26 cellular contexts compared by ENCODE assay signal in the genomic region with DNA sequence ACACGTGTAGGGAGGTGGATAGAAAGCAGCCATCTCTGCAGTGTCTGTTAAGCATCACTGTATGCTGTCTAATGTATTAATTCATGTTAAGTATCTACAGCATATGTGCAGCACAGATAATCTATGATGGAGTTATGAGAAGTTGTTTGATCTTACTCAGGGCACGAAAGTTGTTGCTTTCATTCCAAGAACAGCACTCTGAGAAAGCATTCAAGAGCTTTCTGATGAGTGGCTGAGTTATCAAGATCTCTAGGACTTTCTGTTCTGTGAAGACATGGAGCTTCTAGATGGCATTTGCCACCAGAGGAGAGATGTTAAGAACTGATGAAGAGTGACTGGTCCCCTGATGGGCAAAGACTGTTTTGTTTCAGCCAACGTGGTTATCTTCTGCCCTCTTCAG.
"Had no signal": no experiment of that assay in that cellular context is flagged by ENCODE, and none has a peak within 500 bp of the region (broad histone marks: within the 10 kb centered on the region; RNA-seq: fewer than 3 reads in every experiment).

No MANE protein-coding gene starts in this region.

- H3K27ac ChIP-seq: hepatocyte, left ventricle myocardium inferior, ovary, right atrium auricular region, right lobe of liver, stomach, suprapubic skin, thoracic aorta, tibial artery, upper lobe of right lung had no signal

- H3K4me3 Mint-ChIP-seq: mesothelial cell of epicardium; naive B cell; natural killer cell; nephron progenitor cell; stimulated activated naive B cell treated with anti-CD40 and anti-IgM and Interleukin-4, amounts not matched to agents 10 μg/mL and 1 μg/mL and 100 μg/mL, for 72 hours had no signal

- H3K36me3 ChIP-seq: left ventricle myocardium inferior, ovary, right atrium auricular region, stomach, suprapubic skin, thoracic aorta, tibial artery had no signal

- H3K4me1 ChIP-seq: right lobe of liver had no signal

- H3K79me2 ChIP-seq: hepatocyte had no signal

- H3K36me3 Mint-ChIP-seq: mesothelial cell of epicardium; naive B cell; natural killer cell; stimulated activated naive B cell treated with anti-CD40 and anti-IgM and Interleukin-4, amounts not matched to agents 10 μg/mL and 1 μg/mL and 100 μg/mL, for 72 hours had no signal

- H2AFZ ChIP-seq: hepatocyte had no signal

- H3K9me3 ChIP-seq: left ventricle myocardium inferior, ovary, right atrium auricular region, right lobe of liver, stomach, suprapubic skin, thoracic aorta, tibial artery, upper lobe of right lung had no signal

- H3K4me2 ChIP-seq: hepatocyte, smooth muscle cell had no signal

- H3K27ac Mint-ChIP-seq: mesothelial cell of epicardium; naive B cell; natural killer cell; nephron progenitor cell; progenitor cell of endocrine pancreas; stimulated activated naive B cell treated with anti-CD40 and anti-IgM and Interleukin-4, amounts not matched to agents 10 μg/mL and 1 μg/mL and 100 μg/mL, for 72 hours had no signal

- H3K9me3 Mint-ChIP-seq: mesothelial cell of epicardium; naive B cell; natural killer cell; nephron progenitor cell; stimulated activated naive B cell treated with anti-CD40 and anti-IgM and Interleukin-4, amounts not matched to agents 10 μg/mL and 1 μg/mL and 100 μg/mL, for 72 hours had no signal

- ATAC-seq: natural killer cell; right lobe of liver; stimulated activated naive B cell treated with anti-CD40 and anti-IgM and Interleukin-4, amounts not matched to agents 10 μg/mL and 1 μg/mL and 100 μg/mL, for 72 hours; stimulated activated naive CD8-positive, alpha-beta T cell treated with anti-CD3 and anti-CD28 coated beads, Interleukin-15, Interleukin-2, amounts not matched to agents 100 U/mL and 50 U/mL, for 24 hours; upper lobe of right lung had no signal

- H3K4me3 ChIP-seq: hepatocyte, left ventricle myocardium inferior, lung, ovary, right atrium auricular region, right lobe of liver, smooth muscle cell, stomach, suprapubic skin, thoracic aorta, tibial artery, upper lobe of right lung had no signal

- DNase-seq: islet precursor cell; left ventricle myocardium inferior; mesendoderm; naive B cell; natural killer cell; nephron progenitor cell; ovary; right lobe of liver; stimulated activated CD4-positive, alpha-beta T cell treated with anti-CD3 and anti-CD28 coated beads, Interleukin-1b, Interleukin-23, amount 100 ng/mL, for 48 hours; stimulated activated CD4-positive, alpha-beta T cell treated with anti-CD3 and anti-CD28 coated beads, Interleukin-2, amount 100 ng/mL, for 48 hours; stimulated activated CD4-positive, alpha-beta T cell treated with anti-CD3 and anti-CD28 coated beads, Interleukin-4, amount 100 ng/mL, for 4 hours; stimulated activated CD8-positive, alpha-beta memory T cell treated with anti-CD3 and anti-CD28 coated beads, Interleukin-4, amount 100 ng/mL, for 48 hours; stimulated activated naive B cell treated with anti-CD40 and anti-IgM and Interleukin-4, amounts not matched to agents 10 μg/mL and 1 μg/mL and 100 μg/mL, for 72 hours; stimulated activated naive CD8-positive, alpha-beta T cell treated with anti-CD3 and anti-CD28 coated beads, Interleukin-15, Interleukin-2, amounts not matched to agents 100 U/mL and 50 U/mL, for 24 hours; stomach; tibial artery; trophoblast cell; upper lobe of right lung had no signal

- H3K27me3 ChIP-seq: hepatocyte, ovary, right atrium auricular region, right lobe of liver, stomach, suprapubic skin, tibial artery, upper lobe of right lung had no signal
